1 cellular context compared by ENCODE assay signal in the genomic region with DNA sequence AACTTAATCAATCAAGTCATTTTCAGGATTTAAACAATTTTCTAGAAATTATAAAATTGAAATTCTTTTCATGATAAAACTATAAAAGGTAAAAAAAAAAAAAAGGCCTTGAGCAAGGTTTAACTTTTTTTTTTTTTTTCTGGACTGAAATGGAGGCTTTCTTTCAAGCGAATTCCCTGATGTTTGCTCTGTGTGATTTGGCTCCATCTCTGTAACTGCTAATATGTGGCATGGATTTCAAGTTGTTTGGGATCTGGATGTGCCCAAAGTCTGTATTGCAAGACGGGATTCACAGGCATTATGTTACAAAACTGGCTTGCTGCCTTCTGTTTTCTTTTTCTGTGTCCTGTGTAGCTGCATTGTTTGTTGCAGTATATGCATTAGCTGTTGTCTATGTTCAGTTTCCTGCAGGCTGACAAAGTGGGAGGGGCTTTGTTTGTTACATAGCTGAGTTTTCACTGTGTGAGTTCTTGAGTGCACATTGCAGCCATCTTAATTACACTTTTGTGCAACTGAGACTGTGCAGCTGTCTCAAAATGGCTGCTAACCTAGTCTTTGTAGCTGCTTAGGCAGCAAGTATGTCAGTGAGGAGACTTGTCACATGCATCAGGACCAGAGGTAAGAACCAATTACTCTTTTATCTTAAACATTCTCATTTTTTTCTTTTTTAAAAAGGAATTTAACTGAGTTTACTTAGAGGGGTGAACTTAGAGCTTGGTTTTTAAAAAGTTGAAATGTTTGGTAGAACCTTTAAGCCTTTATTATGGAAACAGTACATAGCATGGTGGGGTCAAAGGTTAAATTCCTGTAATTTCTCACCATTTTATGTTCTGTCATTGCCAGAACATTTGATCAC.
TF ChIP-seq lines count a peak whose summit lies in the region.

No MANE protein-coding gene starts in this region.

TF ChIP-seq in HepG2, 621 proteins besides CTCF, POLR2A, EP300 and RAD21 (continued from another document):
- TF ChIP-seq, protein P1, sequence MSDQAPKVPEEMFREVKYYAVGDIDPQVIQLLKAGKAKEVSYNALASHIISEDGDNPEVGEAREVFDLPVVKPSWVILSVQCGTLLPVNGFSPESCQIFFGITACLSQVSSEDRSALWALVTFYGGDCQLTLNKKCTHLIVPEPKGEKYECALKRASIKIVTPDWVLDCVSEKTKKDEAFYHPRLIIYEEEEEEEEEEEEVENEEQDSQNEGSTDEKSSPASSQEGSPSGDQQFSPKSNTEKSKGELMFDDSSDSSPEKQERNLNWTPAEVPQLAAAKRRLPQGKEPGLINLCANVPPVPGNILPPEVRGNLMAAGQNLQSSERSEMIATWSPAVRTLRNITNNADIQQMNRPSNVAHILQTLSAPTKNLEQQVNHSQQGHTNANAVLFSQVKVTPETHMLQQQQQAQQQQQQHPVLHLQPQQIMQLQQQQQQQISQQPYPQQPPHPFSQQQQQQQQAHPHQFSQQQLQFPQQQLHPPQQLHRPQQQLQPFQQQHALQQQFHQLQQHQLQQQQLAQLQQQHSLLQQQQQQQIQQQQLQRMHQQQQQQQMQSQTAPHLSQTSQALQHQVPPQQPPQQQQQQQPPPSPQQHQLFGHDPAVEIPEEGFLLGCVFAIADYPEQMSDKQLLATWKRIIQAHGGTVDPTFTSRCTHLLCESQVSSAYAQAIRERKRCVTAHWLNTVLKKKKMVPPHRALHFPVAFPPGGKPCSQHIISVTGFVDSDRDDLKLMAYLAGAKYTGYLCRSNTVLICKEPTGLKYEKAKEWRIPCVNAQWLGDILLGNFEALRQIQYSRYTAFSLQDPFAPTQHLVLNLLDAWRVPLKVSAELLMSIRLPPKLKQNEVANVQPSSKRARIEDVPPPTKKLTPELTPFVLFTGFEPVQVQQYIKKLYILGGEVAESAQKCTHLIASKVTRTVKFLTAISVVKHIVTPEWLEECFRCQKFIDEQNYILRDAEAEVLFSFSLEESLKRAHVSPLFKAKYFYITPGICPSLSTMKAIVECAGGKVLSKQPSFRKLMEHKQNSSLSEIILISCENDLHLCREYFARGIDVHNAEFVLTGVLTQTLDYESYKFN (CRISPR knock-in tag; conservative IDR thresholded peaks at IDR 0.05), result 0 out of 2 replicates have a peak, but pooled peaks have one; percentile 31
- TF ChIP-seq ZNF530 (CRISPR knock-in tag; IDR thresholded peaks at IDR 0.05; ENCODE audit: low read depth) (no peak), TARDBP (CRISPR knock-in tag; IDR thresholded peaks at IDR 0.05) (peak; percentile 71; the same call in 1 of the 2 replicates), HOXD1 (CRISPR knock-in tag; IDR thresholded peaks at IDR 0.05) (no peak), CBX2 (IDR thresholded peaks at IDR 0.05; ENCODE audit: low read depth, low read length) (no peak), CBX2 (CRISPR knock-in tag; IDR thresholded peaks at IDR 0.05; ENCODE audit: low read depth) (no peak), SIX1 (CRISPR knock-in tag; IDR thresholded peaks at IDR 0.05; ENCODE audit: borderline replicate concordance) (peak; percentile 63; the same call in 1 of the 2 replicates), RFXANK (CRISPR knock-in tag; IDR thresholded peaks at IDR 0.05) (no peak), HNRNPK (IDR thresholded peaks at IDR 0.05; ENCODE audit: low read depth, low read length, poor library complexity, severe bottlenecking) (no peak), ZNF552 (CRISPR knock-in tag; IDR thresholded peaks at IDR 0.05; ENCODE audit: borderline replicate concordance) (no peak), YEATS4 (CRISPR knock-in tag; IDR thresholded peaks at IDR 0.05; ENCODE audit: borderline replicate concordance) (peak; percentile 66; the same call in 1 of the 2 replicates), NR2C2 (CRISPR knock-in tag; IDR thresholded peaks at IDR 0.05; ENCODE audit: borderline replicate concordance) (peak; percentile 88), AGO1 (IDR thresholded peaks at IDR 0.05; ENCODE audit: low read depth, low read length, poor library complexity, severe bottlenecking) (no peak), ZNF256 (CRISPR knock-in tag; conservative IDR thresholded peaks at IDR 0.05) (0 out of 2 replicates have a peak, but pooled peaks have one; percentile 40), GFI1 (CRISPR knock-in tag; IDR thresholded peaks at IDR 0.05; ENCODE audit: borderline replicate concordance) (peak; percentile 90), SOX13 (IDR thresholded peaks at IDR 0.05) (no peak), SOX13 (CRISPR knock-in tag; conservative IDR thresholded peaks at IDR 0.05 in 1 of 2, IDR thresholded peaks at IDR 0.05 in 1 of 2) (peak in 1 of 2 experiments; percentile 38; a peak in 2 of 4 replicates), ATRX (CRISPR knock-in tag; IDR thresholded peaks at IDR 0.05; ENCODE audit: borderline replicate concordance) (no peak), CEBPG (CRISPR knock-in tag; IDR thresholded peaks at IDR 0.05) (peak; percentile 43; the same call in 1 of the 2 replicates), KMT2B (CRISPR knock-in tag; IDR thresholded peaks at IDR 0.05) (peak; percentile 69; the same call in 1 of the 2 replicates), PHF21A (CRISPR knock-in tag; IDR thresholded peaks at IDR 0.05) (peak; percentile 61; the same call in 1 of the 2 replicates), FLYWCH1 (CRISPR knock-in tag; IDR thresholded peaks at IDR 0.05) (no peak), GABPA (IDR thresholded peaks at IDR 0.05; ENCODE audit: low read depth, low read length) (no peak), GABPA (CRISPR knock-in tag; IDR thresholded peaks at IDR 0.05; ENCODE audit: low read depth) (0 out of 2 replicates have a peak, but pooled peaks have one; percentile 15), ISL2 (CRISPR knock-in tag; IDR thresholded peaks at IDR 0.05) (0 out of 2 replicates have a peak, but pooled peaks have one; percentile 18), KDM4B (CRISPR knock-in tag; IDR thresholded peaks at IDR 0.05) (peak; percentile 12; the same call in 1 of the 2 replicates)
- TF ChIP-seq, protein P2, sequence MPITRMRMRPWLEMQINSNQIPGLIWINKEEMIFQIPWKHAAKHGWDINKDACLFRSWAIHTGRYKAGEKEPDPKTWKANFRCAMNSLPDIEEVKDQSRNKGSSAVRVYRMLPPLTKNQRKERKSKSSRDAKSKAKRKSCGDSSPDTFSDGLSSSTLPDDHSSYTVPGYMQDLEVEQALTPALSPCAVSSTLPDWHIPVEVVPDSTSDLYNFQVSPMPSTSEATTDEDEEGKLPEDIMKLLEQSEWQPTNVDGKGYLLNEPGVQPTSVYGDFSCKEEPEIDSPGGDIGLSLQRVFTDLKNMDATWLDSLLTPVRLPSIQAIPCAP (CRISPR knock-in tag; IDR thresholded peaks at IDR 0.05; ENCODE audit: low read depth), result no peak
- TF ChIP-seq, protein P3, sequence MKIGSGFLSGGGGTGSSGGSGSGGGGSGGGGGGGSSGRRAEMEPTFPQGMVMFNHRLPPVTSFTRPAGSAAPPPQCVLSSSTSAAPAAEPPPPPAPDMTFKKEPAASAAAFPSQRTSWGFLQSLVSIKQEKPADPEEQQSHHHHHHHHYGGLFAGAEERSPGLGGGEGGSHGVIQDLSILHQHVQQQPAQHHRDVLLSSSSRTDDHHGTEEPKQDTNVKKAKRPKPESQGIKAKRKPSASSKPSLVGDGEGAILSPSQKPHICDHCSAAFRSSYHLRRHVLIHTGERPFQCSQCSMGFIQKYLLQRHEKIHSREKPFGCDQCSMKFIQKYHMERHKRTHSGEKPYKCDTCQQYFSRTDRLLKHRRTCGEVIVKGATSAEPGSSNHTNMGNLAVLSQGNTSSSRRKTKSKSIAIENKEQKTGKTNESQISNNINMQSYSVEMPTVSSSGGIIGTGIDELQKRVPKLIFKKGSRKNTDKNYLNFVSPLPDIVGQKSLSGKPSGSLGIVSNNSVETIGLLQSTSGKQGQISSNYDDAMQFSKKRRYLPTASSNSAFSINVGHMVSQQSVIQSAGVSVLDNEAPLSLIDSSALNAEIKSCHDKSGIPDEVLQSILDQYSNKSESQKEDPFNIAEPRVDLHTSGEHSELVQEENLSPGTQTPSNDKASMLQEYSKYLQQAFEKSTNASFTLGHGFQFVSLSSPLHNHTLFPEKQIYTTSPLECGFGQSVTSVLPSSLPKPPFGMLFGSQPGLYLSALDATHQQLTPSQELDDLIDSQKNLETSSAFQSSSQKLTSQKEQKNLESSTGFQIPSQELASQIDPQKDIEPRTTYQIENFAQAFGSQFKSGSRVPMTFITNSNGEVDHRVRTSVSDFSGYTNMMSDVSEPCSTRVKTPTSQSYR (CRISPR knock-in tag; IDR thresholded peaks at IDR 0.05; ENCODE audit: borderline replicate concordance), result peak; percentile 36; the same call in 1 of the 2 replicates
- TF ChIP-seq, protein P4, sequence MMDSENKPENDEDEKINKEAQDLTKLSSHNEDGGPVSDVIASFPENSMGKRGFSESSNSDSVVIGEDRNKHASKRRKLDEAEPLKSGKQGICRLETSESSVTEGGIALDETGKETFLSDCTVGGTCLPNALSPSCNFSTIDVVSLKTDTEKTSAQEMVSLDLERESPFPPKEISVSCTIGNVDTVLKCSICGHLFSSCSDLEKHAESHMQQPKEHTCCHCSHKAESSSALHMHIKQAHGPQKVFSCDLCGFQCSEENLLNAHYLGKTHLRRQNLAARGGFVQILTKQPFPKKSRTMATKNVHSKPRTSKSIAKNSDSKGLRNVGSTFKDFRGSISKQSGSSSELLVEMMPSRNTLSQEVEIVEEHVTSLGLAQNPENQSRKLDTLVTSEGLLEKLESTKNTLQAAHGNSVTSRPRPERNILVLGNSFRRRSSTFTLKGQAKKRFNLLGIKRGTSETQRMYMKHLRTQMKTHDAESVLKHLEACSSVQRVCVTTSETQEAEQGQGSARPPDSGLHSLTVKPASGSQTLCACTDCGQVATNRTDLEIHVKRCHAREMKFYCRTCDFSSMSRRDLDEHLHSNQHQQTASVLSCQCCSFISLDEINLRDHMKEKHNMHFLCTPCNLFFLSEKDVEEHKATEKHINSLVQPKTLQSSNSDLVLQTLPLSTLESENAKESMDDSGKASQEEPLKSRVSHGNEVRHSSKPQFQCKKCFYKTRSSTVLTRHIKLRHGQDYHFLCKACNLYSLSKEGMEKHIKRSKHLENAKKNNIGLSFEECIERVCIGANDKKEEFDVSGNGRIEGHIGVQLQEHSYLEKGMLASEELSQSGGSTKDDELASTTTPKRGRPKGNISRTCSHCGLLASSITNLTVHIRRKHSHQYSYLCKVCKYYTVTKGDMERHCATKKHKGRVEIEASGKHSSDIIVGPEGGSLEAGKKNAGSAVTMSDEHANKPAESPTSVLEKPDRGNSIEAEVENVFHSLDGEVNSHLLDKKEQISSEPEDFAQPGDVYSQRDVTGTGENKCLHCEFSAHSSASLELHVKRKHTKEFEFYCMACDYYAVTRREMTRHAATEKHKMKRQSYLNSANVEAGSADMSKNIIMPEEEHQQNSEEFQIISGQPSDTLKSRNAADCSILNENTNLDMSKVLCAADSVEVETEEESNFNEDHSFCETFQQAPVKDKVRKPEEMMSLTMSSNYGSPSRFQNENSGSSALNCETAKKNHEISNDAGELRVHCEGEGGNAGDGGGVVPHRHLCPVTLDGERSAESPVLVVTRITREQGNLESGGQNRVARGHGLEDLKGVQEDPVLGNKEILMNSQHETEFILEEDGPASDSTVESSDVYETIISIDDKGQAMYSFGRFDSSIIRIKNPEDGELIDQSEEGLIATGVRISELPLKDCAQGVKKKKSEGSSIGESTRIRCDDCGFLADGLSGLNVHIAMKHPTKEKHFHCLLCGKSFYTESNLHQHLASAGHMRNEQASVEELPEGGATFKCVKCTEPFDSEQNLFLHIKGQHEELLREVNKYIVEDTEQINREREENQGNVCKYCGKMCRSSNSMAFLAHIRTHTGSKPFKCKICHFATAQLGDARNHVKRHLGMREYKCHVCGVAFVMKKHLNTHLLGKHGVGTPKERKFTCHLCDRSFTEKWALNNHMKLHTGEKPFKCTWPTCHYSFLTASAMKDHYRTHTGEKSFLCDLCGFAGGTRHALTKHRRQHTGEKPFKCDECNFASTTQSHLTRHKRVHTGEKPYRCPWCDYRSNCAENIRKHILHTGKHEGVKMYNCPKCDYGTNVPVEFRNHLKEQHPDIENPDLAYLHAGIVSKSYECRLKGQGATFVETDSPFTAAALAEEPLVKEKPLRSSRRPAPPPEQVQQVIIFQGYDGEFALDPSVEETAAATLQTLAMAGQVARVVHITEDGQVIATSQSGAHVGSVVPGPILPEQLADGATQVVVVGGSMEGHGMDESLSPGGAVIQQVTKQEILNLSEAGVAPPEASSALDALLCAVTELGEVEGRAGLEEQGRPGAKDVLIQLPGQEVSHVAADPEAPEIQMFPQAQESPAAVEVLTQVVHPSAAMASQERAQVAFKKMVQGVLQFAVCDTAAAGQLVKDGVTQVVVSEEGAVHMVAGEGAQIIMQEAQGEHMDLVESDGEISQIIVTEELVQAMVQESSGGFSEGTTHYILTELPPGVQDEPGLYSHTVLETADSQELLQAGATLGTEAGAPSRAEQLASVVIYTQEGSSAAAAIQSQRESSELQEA (CRISPR knock-in tag; IDR thresholded peaks at IDR 0.05; ENCODE audit: not compliant biosample characterization), result no peak
- TF ChIP-seq, protein P5, sequence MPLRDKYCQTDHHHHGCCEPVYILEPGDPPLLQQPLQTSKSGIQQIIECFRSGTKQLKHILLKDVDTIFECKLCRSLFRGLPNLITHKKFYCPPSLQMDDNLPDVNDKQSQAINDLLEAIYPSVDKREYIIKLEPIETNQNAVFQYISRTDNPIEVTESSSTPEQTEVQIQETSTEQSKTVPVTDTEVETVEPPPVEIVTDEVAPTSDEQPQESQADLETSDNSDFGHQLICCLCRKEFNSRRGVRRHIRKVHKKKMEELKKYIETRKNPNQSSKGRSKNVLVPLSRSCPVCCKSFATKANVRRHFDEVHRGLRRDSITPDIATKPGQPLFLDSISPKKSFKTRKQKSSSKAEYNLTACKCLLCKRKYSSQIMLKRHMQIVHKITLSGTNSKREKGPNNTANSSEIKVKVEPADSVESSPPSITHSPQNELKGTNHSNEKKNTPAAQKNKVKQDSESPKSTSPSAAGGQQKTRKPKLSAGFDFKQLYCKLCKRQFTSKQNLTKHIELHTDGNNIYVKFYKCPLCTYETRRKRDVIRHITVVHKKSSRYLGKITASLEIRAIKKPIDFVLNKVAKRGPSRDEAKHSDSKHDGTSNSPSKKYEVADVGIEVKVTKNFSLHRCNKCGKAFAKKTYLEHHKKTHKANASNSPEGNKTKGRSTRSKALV (CRISPR knock-in tag; IDR thresholded peaks at IDR 0.05), result no peak
